21 cellular contexts compared by ENCODE assay signal in the genomic region with DNA sequence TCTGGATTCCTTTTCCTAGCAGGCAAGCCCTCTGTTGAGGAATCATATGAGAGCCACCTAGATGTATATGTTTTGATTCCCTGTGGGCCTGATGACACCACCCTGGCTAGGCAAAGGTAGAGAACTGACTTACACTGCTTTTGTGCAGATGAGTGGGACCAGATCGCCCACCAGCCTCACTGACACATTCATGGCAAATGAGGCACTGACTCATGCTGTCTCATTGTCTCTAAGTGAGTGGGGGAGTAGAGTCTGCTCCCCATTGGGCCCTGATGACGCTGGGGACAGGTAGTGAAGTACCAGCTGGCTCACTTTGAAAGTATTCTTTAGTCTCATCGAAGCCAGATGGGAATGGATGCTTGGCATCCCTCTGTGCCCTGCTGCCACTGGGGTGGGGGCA.
"Had no signal": no experiment of that assay in that cellular context is flagged by ENCODE, and none has a peak within 500 bp of the region (broad histone marks: within the 10 kb centered on the region; RNA-seq: fewer than 3 reads in every experiment).

No MANE protein-coding gene starts in this region.

- ATAC-seq: left colon, left ventricle myocardium superior, right lobe of liver had no signal

- H3K4me1 ChIP-seq: esophagus squamous epithelium, parathyroid adenoma, prostate gland, right lobe of liver, vagina had no signal

- H3K4me2 ChIP-seq: hepatocyte had no signal

- H3K27ac ChIP-seq: dorsolateral prefrontal cortex, epithelial cell of prostate, esophagus squamous epithelium, hepatocyte, parathyroid adenoma, prostate gland, right lobe of liver, vagina had no signal

- H3K9ac ChIP-seq: parathyroid adenoma had no signal

- H3K36me3 ChIP-seq: esophagus squamous epithelium, prostate gland, right lobe of liver, vagina had no signal

- DNase-seq: cortex of kidney; dorsolateral prefrontal cortex; effector CD8-positive, alpha-beta T cell; esophagus squamous epithelium; foreskin fibroblast; kidney; left colon; left ventricle myocardium superior; mesendoderm; naive B cell; retina; right lobe of liver; stimulated activated CD4-positive, alpha-beta T cell treated with anti-CD3 and anti-CD28 coated beads, Interleukin-4, amount 100 ng/mL, for 1 hour; stimulated activated naive CD4-positive, alpha-beta T cell; trophoblast cell had no signal

- H3K9me3 ChIP-seq: esophagus squamous epithelium, prostate gland, right lobe of liver, vagina had no signal

- H3K79me2 ChIP-seq: hepatocyte, parathyroid adenoma had no signal

- H3K27me3 ChIP-seq: esophagus squamous epithelium, hepatocyte, right lobe of liver, vagina had no signal

- H2AFZ ChIP-seq: hepatocyte, parathyroid adenoma had no signal

- H3K4me3 ChIP-seq: dorsolateral prefrontal cortex, esophagus squamous epithelium, hepatocyte, lung, prostate gland, right lobe of liver, vagina had no signal
